Comparison of ENCODE assay signal across 9 cellular contexts in the genomic region with DNA sequence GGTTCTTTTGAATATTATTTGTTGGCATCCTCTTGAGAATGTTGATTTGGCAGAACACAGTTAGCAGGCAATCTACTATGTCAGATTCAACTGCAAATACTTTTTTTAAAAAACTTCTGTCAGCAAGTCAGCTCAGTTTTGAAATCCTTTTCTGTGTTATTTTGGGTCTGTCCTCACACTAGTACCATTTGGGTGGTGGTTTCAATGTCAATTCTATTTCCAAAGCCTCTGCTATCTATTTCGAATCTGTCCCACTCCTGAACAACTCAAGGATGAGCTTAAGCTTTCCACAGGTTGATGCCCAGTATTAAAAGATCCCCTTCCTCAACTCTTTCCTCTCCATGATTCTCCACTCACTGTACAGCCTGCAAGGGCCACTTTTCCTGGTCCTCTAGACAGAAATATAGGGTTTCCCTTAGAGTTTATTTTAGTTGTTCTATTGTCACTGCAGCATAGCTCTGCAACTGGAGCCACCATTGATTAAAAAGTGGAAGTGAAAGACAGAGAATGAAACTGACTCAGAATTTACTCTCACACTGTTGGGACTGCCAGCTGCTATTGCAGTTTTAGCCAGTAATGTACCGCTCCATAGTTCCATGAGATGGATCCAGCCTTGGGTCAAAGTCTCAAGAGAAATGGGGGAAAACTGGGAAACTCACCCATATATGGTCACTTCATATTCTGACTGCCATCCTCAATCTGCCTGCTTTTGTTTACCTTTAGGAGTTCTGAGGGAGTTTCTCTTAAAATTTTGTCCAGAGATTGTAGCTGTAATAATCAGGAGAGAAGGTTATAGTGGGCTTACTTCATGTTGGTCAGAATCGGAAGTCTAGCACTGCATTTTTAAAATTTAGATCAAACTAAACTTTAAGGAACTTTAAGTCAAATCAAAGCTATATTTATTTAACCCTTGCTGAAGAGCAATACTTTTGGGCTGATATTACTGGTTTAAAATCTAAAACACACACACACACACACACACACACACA. TPM values are rescaled to one million over a fixed set of nuclear protein-coding genes. Genes with fewer than 3 reads are reported as not detected.
DNase-seq lines count a peak whose midpoint lies in the region; ATAC-seq lines count a peak whose summit lies in the region.
"Had no signal": no experiment of that assay in that cellular context is flagged by ENCODE, and none has a peak within 500 bp of the region (broad histone marks: within the 10 kb centered on the region; RNA-seq: fewer than 3 reads in every experiment).

No MANE protein-coding gene starts in this region.

- H3K36me3 Mint-ChIP-seq in memory B cell, result peaks cover 4% of the 10 kb centered on the region
- H3K36me3 Mint-ChIP-seq in T-helper 17 cell (ENCODE audit: low read depth), result no peaks in the 10 kb centered on the region

- intact Hi-C loops in head of caudate nucleus (cut with DNase I), result no loop called here

- peak; percentile 100 for ATAC-seq in GM19025 (IDR thresholded peaks at IDR 0.05; ENCODE audit: low read depth, unreplicated experiment)
- peak; percentile 98 for ATAC-seq in GM21737 (IDR thresholded peaks at IDR 0.05; ENCODE audit: unreplicated experiment)
- peak; percentile 100 for ATAC-seq in HG03342 (IDR thresholded peaks at IDR 0.05; ENCODE audit: unreplicated experiment)
- peak; percentile 86 for ATAC-seq in memory B cell (ENCODE audit: low read depth)
- ATAC-seq in T-helper 17 cell, result no peak
- ATAC-seq: body of pancreas had no signal

- H3K9me3 ChIP-seq in T-helper 17 cell (ENCODE audit: control insufficient read depth, low read length, poor library complexity, severe bottlenecking), result no peaks in the 10 kb centered on the region
- H3K9me3 ChIP-seq: body of pancreas had no signal

- H3K9me3 Mint-ChIP-seq in memory B cell, result no peaks in the 10 kb centered on the region

- no peak for DNase-seq in memory B cell (ENCODE audit: low spot score in 2 of 2)
- DNase-seq in T-helper 17 cell, result no peak
- DNase-seq in inferior parietal cortex (ENCODE audit: extremely low spot score), result no peak
- DNase-seq in head of caudate nucleus, result no peak
- DNase-seq: body of pancreas, NCI-H2171 treated with DMSO at 0.1 percent for 48 hours had no signal

- H3K27ac Mint-ChIP-seq in memory B cell (peak overlapping the region; percentile 53), T-helper 17 cell (no peak overlapping the region)

- H3K27me3 Mint-ChIP-seq in memory B cell, result no peaks in the 10 kb centered on the region
- no peaks in the 10 kb centered on the region for H3K27me3 Mint-ChIP-seq in T-helper 17 cell

- H3K4me3 Mint-ChIP-seq in memory B cell (peak overlapping the region; percentile 62), T-helper 17 cell (no peak overlapping the region)

- H3K4me1 Mint-ChIP-seq in memory B cell (peaks cover 8% of the 10 kb centered on the region), T-helper 17 cell (no peaks in the 10 kb centered on the region)

RNA-seq across cellular contexts. Expression of a gene that starts 14.6 kb away (rescaled TPM):
- 1 to 10 TPM; 2.8 TPM for total RNA-seq in T-helper 17 cell
